8 cellular contexts compared by ENCODE assay signal in the genomic region with DNA sequence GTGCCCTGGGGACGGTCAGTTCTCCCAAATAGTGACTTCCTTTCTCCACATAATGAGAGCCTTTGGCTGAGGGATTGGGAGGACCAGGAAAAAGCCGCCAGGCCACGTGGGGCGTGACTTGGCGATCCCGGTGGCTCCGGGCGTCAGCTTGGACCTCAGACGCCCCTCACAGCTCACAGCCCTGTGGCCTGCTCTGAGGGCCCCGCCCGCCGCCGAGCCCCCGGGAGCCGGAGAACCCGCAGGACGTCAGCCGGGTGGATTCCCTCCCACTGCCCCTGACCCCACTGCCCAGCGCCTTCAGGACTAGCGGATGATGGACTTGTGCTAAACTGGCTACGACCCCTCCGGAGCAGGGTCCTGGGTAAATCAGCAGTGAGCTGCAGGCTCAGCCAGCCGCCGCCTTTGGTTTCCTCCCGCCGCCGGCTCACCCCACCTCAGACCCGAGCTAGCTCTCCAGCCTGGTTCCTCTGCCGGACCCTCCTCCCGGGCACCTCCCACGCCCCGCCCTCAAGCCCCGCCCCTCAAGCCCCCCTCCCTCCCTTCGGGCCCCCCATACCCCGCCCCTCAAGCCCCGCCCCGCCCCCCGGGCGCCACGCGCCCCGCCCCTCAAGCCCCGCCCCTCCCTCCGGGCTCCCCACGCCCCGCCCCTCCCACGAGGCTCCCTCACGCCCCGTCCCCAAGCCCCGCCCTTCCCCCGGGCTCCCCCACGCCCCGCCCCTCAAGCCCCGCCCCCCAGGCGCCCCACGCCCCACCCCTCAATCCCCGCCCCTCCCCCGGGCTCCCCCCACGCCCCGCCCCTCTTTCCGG. TPM values are rescaled to one million over a fixed set of nuclear protein-coding genes. Genes with fewer than 3 reads are reported as not detected.
DNase-seq lines count a peak whose midpoint lies in the region; ATAC-seq and TF ChIP-seq lines count a peak whose summit lies in the region.

No MANE protein-coding gene starts in this region.

- peaks cover 33% of the 10 kb centered on the region for H3K4me1 ChIP-seq in HUES6 (ENCODE audit: control insufficient read depth, insufficient read depth, low read length)

- H3K4me3 ChIP-seq in HUES6 (ENCODE audit: low read depth, low read length) (peak overlapping the region; percentile 61), fibroblast of mammary gland (ENCODE audit: control insufficient read depth, low read depth, low read length) (peak overlapping the region; percentile 56)

- intact Hi-C loops in activated CD4-positive, alpha-beta T cell treated with anti-CD3 and anti-CD28 coated beads, Interleukin-2, amount 10 ng/mL, durations not matched to agents 24 days and 14 days (cut with micrococcal nuclease) = loop anchor here (1.0 to 2.0 kb wide), 3 partner anchors 9 to 285 kb away; a partner anchor contains a TSS

- H3K27ac Mint-ChIP-seq in activated CD4-positive, alpha-beta T cell treated with anti-CD3 and anti-CD28 coated beads, Interleukin-2, amount 10 ng/mL, durations not matched to agents 24 days and 14 days = no peak overlapping the region
- peak overlapping the region in 3 of 6 donors; percentile 54 to 93 (median 84) for H3K27ac Mint-ChIP-seq in naive B cell

- peaks cover 8% of the 10 kb centered on the region for H3K27me3 ChIP-seq in HUES6 (ENCODE audit: control insufficient read depth, insufficient read depth, low read length)

- H3K36me3 ChIP-seq in HUES6 (ENCODE audit: control insufficient read depth, insufficient read depth, low read length) = no peaks in the 10 kb centered on the region

- ATAC-seq in naive B cell (ENCODE audit: low read depth in 2 of 2) (peak; percentile 30 to 56), GM18511 (IDR thresholded peaks at IDR 0.05; ENCODE audit: unreplicated experiment) (no peak), GM21360 (IDR thresholded peaks at IDR 0.05; ENCODE audit: unreplicated experiment) (no peak)

- peaks cover 8% of the 10 kb centered on the region for H3K4me1 Mint-ChIP-seq in activated CD4-positive, alpha-beta T cell treated with anti-CD3 and anti-CD28 coated beads, Interleukin-2, amount 10 ng/mL, durations not matched to agents 24 days and 14 days
- H3K4me1 Mint-ChIP-seq in naive B cell = peaks cover 15 to 43% (median 28%) of the 10 kb centered on the region in 3 donors

- peak; percentile 87 for DNase-seq in activated CD4-positive, alpha-beta T cell treated with anti-CD3 and anti-CD28 coated beads, Interleukin-2, amount 10 ng/mL, durations not matched to agents 24 days and 14 days
- DNase-seq in activated CD4-positive, alpha-beta T cell treated with anti-CD3 and anti-CD28 coated beads for 48 hours = no peak
- DNase-seq in T-helper 9 cell = peak; percentile 98
- peak; percentile 63 for DNase-seq in fibroblast of mammary gland (ENCODE audit: low read depth)
- DNase-seq in naive B cell = no peak

- no peaks in the 10 kb centered on the region for H3K9me3 Mint-ChIP-seq in activated CD4-positive, alpha-beta T cell treated with anti-CD3 and anti-CD28 coated beads, Interleukin-2, amount 10 ng/mL, durations not matched to agents 24 days and 14 days
- no peaks in the 10 kb centered on the region for H3K9me3 Mint-ChIP-seq in naive B cell

- H3K36me3 Mint-ChIP-seq in activated CD4-positive, alpha-beta T cell treated with anti-CD3 and anti-CD28 coated beads, Interleukin-2, amount 10 ng/mL, durations not matched to agents 24 days and 14 days (ENCODE audit: low read depth) = no peaks in the 10 kb centered on the region
- H3K36me3 Mint-ChIP-seq in naive B cell = no peaks in the 10 kb centered on the region

- peak overlapping the region; percentile 59 for H3K4me3 Mint-ChIP-seq in activated CD4-positive, alpha-beta T cell treated with anti-CD3 and anti-CD28 coated beads, Interleukin-2, amount 10 ng/mL, durations not matched to agents 24 days and 14 days
- peak overlapping the region; percentile 38 to 89 (median 66) for H3K4me3 Mint-ChIP-seq in naive B cell

- TF ChIP-seq CTCF in fibroblast of mammary gland (conservative IDR thresholded peaks at IDR 0.05; ENCODE audit: control insufficient read depth, insufficient read depth, low read depth, low read length) = no peak

- H3K9me3 ChIP-seq in HUES6 (ENCODE audit: control insufficient read depth, insufficient read depth, low read depth, low read length) = no peaks in the 10 kb centered on the region

- H3K9ac ChIP-seq in HUES6 (ENCODE audit: low read length) = peak overlapping the region; percentile 32

- no peak overlapping the region for H3K27ac ChIP-seq in HUES6 (ENCODE audit: low read depth, low read length)

- peaks cover 2% of the 10 kb centered on the region for H3K27me3 Mint-ChIP-seq in activated CD4-positive, alpha-beta T cell treated with anti-CD3 and anti-CD28 coated beads, Interleukin-2, amount 10 ng/mL, durations not matched to agents 24 days and 14 days
- H3K27me3 Mint-ChIP-seq in naive B cell = no peaks in the 10 kb centered on the region

RNA-seq across cellular contexts. Expression of a gene that starts 10.0 kb away (rescaled TPM):
- 55.8 and 60.3 TPM in 2 replicates for total RNA-seq in activated CD4-positive, alpha-beta T cell treated with anti-CD3 and anti-CD28 coated beads, Interleukin-2, amount 10 ng/mL, durations not matched to agents 24 days and 14 days
- 10 to 100 TPM; 67.1 to 90.7 (median 77.7) TPM for polyA plus RNA-seq in naive B cell (ENCODE audit: low read depth in 6 of 6)

RNA-seq across cellular contexts. Expression of a gene that starts 23.5 kb away (rescaled TPM):
- total RNA-seq in activated CD4-positive, alpha-beta T cell treated with anti-CD3 and anti-CD28 coated beads, Interleukin-2, amount 10 ng/mL, durations not matched to agents 24 days and 14 days = 40.7 and 41.1 TPM in 2 replicates
- polyA plus RNA-seq in naive B cell (ENCODE audit: low read depth in 6 of 6) = 1 to 10 TPM in 1 of 6 donors, under 1 TPM in 4, not detected in 1; 0.26 to 1.3 (median 0.52) TPM

Comparison
In these comparisons a context has a peak if more than half of its experiments do, and no peak if none do; other contexts are left out.
1. DNase-seq: peak in activated CD4-positive, alpha-beta T cell treated with anti-CD3 and anti-CD28 coated beads, Interleukin-2, amount 10 ng/mL, durations not matched to agents 24 days and 14 days (single experiment), T-helper 9 cell (single experiment) and fibroblast of mammary gland (single experiment); none in activated CD4-positive, alpha-beta T cell treated with anti-CD3 and anti-CD28 coated beads for 48 hours (single experiment) and naive B cell (single experiment).
2. ATAC-seq: peak in naive B cell (2 of 2); none in GM18511 (single experiment) and GM21360 (single experiment).